8 cellular contexts compared by ENCODE assay signal in genomic region chr2:54249629-54250028, GRCh38. TPM values are rescaled to one million over a fixed set of nuclear protein-coding genes. Genes with fewer than 3 reads are reported as not detected.
"Had no signal": no experiment of that assay in that cellular context is flagged by ENCODE, and none has a peak within 500 bp of the region (broad histone marks: within the 10 kb centered on the region; RNA-seq: fewer than 3 reads in every experiment).

No MANE protein-coding gene starts in this region.

- DNase-seq: IMR-90, KBM-7 had no signal

- H3K4me3 ChIP-seq: K562 had no signal

- ATAC-seq: HepG2, K562 had no signal

- H3K27ac ChIP-seq: HL-60 had no signal

RNA-seq across cellular contexts. Expression of gene TSPYL6, which starts 6.4 kb away (rescaled TPM):
- total RNA-seq: HepG2, HT-29, HT1080, IMR-90 had no signal
- polyA plus RNA-seq: IgD-negative memory B cell, IMR-90 had no signal
